Comparison of ENCODE assay signal across 29 cellular contexts in genomic region chr3:89046661-89047060, GRCh38.
"Had no signal": no experiment of that assay in that cellular context is flagged by ENCODE, and none has a peak within 500 bp of the region (broad histone marks: within the 10 kb centered on the region; RNA-seq: fewer than 3 reads in every experiment).

No MANE protein-coding gene starts in this region.

- FAIRE-seq: astrocyte, colon had no signal

- H3K27ac ChIP-seq: body of pancreas, esophagus muscularis mucosa, foreskin keratinocyte, gastrocnemius medialis had no signal

- H3K4me3 ChIP-seq: body of pancreas, esophagus muscularis mucosa, gastrocnemius medialis had no signal

- H3K9me3 ChIP-seq: body of pancreas, esophagus muscularis mucosa, gastrocnemius medialis had no signal

- H3K27me3 ChIP-seq: body of pancreas, esophagus muscularis mucosa, gastrocnemius medialis had no signal

- DNase-seq: activated CD4-positive, alpha-beta memory T cell treated with anti-CD3 and anti-CD28 coated beads for 36 hours; activated CD4-positive, alpha-beta T cell treated with anti-CD3 and anti-CD28 coated beads for 36 hours; activated CD4-positive, alpha-beta T cell treated with anti-CD3 and anti-CD28 coated beads, Interleukin-2, amount 10 ng/mL, durations not matched to agents 24 days and 14 days; activated CD4-positive, CD25-positive, alpha-beta regulatory T cell; activated CD4-positive, CD25-positive, alpha-beta regulatory T cell treated with anti-CD3 and anti-CD28 coated beads, Interleukin-2, amount 50 U/mL, for 72 hours; activated CD8-positive, alpha-beta memory T cell treated with anti-CD3 and anti-CD28 coated beads, Interleukin-2, amount 10 ng/mL, durations not matched to agents 7 days and 5 days; activated CD8-positive, alpha-beta memory T cell treated with anti-CD3 and anti-CD28 coated beads, Interleukin-2, amount 50 U/mL, for 4 hours; activated CD8-positive, alpha-beta T cell treated with anti-CD3 and anti-CD28 coated beads, Interleukin-2, amount 10 ng/mL, durations not matched to agents 7 days and 5 days; activated gamma-delta T cell treated with Interleukin-2 at 50 U/mL for 16 hours; activated naive CD4-positive, alpha-beta T cell treated with anti-CD3 and anti-CD28 coated beads, Interleukin-2, amount 50 U/mL, for 16 hours; activated naive CD4-positive, alpha-beta T cell treated with Interleukin-2 at 50 U/mL for 16 hours; activated T-cell treated with anti-CD3 and anti-CD28 coated beads, Interleukin-2, amount 50 U/mL, for 24 hours; activated T-cell treated with anti-CD3 and anti-CD28 coated beads, Interleukin-2, amount 50 U/mL, for 72 hours; amniotic stem cell; anterior cingulate cortex; body of pancreas; caudate nucleus; cortex of kidney; dermis blood vessel endothelial cell; effector CD4-positive, alpha-beta T cell; effector memory CD8-positive, alpha-beta T cell; erythroblast; foreskin keratinocyte; gastrocnemius medialis; glutamatergic neuron; T-helper 2 cell had no signal

- ATAC-seq: activated CD4-positive, alpha-beta T cell treated with anti-CD3 and anti-CD28 coated beads for 36 hours; activated CD8-positive, alpha-beta memory T cell treated with anti-CD3 and anti-CD28 coated beads, Interleukin-2, amount 10 ng/mL, durations not matched to agents 7 days and 5 days; activated CD8-positive, alpha-beta T cell treated with anti-CD3 and anti-CD28 coated beads, Interleukin-2, amount 10 ng/mL, durations not matched to agents 7 days and 5 days; activated T-cell treated with anti-CD3 and anti-CD28 coated beads, Interleukin-2, amount 50 U/mL, for 72 hours; body of pancreas; effector memory CD8-positive, alpha-beta T cell; foreskin keratinocyte; gastrocnemius medialis had no signal

- H3K4me1 ChIP-seq: body of pancreas, esophagus muscularis mucosa, foreskin keratinocyte, gastrocnemius medialis had no signal

- H3K36me3 ChIP-seq: esophagus muscularis mucosa, gastrocnemius medialis had no signal
